In the genomic region with DNA sequence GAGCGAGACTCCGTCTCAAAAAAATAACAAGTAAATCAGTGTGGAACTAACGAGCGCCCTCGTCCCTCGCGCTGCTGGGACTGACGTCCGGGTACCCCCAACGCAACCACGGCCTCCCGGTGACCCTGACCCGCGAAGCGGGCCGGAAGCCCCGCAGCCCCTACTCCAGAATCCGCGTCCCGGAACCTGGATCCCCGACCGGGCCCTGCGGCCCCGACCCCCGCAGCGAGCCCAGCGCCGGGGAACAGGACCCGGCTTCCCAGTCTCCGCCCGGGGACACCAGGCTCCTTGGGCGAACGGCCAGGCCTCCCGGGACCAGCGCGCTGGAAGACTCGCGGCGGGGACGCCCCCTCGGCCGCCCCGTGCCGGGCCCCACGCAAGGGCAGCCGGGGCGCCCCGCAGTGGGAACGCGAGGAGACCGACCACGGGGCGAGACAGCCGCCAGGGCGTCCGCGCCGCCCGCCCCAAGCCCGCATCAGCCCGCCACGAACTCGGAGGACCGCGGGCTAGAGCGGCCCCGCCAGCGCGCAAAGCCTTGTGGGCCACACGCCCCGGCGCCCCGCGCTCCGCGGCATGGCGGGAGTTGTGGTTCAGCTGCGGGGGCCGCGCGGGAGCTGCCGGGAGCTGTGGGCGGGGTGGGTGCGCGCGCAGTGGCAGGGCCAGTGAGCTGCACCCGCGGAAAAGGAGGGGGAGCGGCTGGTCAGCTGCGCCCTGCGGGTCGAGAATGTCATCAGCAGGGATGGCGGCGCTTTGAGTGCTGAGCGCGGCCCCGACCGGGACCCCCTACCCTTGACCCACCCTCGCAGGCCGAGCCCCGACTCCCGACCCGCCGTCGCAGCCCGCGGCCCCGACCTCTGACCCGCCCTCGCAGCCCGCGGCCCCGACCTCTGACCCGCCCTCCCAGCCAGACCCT, we compare ENCODE assay signal across 9 cellular contexts. TPM values are rescaled to one million over a fixed set of nuclear protein-coding genes. Genes with fewer than 3 reads are reported as not detected.
DNase-seq lines count a peak whose midpoint lies in the region; ATAC-seq and TF ChIP-seq lines count a peak whose summit lies in the region.
"Had no signal": no experiment of that assay in that cellular context is flagged by ENCODE, and none has a peak within 500 bp of the region (broad histone marks: within the 10 kb centered on the region; RNA-seq: fewer than 3 reads in every experiment).

No MANE protein-coding gene starts in this region.

- H3K27ac ChIP-seq in dorsolateral prefrontal cortex (peak overlapping the region; percentile 79 to 100 (median 98)), lower lobe of right lung (peak overlapping the region; percentile 97)

- H3K27me3 ChIP-seq in BE2C: peaks cover 11% of the 10 kb centered on the region
- peaks cover 0 to 4% (median 0%) of the 10 kb centered on the region in 45 donors for H3K27me3 ChIP-seq in dorsolateral prefrontal cortex
- H3K27me3 ChIP-seq in lower lobe of right lung (ENCODE audit: low read depth): peaks cover 20% of the 10 kb centered on the region

- H3K4me3 ChIP-seq in BE2C (ENCODE audit: low read depth, low read length) (peak overlapping the region; percentile 86), dorsolateral prefrontal cortex (peak overlapping the region; percentile 45 to 97 (median 88)), lower lobe of right lung (peak overlapping the region; percentile 95)

- TF ChIP-seq CTCF in BE2C (IDR thresholded peaks at IDR 0.05; ENCODE audit: low read depth, low read length) (no peak), dorsolateral prefrontal cortex (IDR thresholded peaks at IDR 0.05 in 54 of 56, conservative IDR thresholded peaks at IDR 0.05 in 2 of 56; ENCODE audit: low read depth in 1 of 56, partially characterized antibody in 56 of 56) (peak in 42 of 56 donors; percentile 6 to 61 (median 36)), lower lobe of right lung (IDR thresholded peaks at IDR 0.05) (no peak)

- ATAC-seq in GM19351 (IDR thresholded peaks at IDR 0.05; ENCODE audit: unreplicated experiment) (peak; percentile 59), HG03565 (IDR thresholded peaks at IDR 0.05; ENCODE audit: unreplicated experiment) (peak; percentile 86), lower lobe of right lung (peak; percentile 98 to 99)

- H3K4me1 ChIP-seq in BE2C: no peaks in the 10 kb centered on the region
- H3K4me1 ChIP-seq in lower lobe of right lung: peaks cover 8% of the 10 kb centered on the region

- DNase-seq in BE2C (peak; percentile 99), NCI-H748 treated with DMSO at 0.1 percent for 48 hours (lab: John Stamatoyannopoulos, UW) (peak; percentile 37), dorsolateral prefrontal cortex (peak; percentile 90 to 97 (median 94)), lower lobe of right lung (peak; percentile 98)
- DNase-seq in activated CD4-positive, alpha-beta T cell treated with anti-CD3 and anti-CD28 coated beads, Interleukin-2, amount 50 U/mL, for 48 hours: peak; percentile 91 to 94
- DNase-seq in stimulated activated CD4-positive, alpha-beta T cell treated with anti-CD3 and anti-CD28 coated beads, Interleukin-4, amount 100 ng/mL, for 48 hours (ENCODE audit: low read depth in 2 of 2): peak; percentile 90 to 91

- intact Hi-C loops in dorsolateral prefrontal cortex (cut with DNase I) (loop anchor here (1.0 to 10.0 kb wide), 4 partner anchors 19 to 196 kb away; a partner anchor contains a TSS), lower lobe of right lung (cut with DNase I) (no loop called here)

- H3K9me3 ChIP-seq in BE2C: peaks cover 5% of the 10 kb centered on the region
- H3K9me3 ChIP-seq in lower lobe of right lung: no peaks in the 10 kb centered on the region

- H3K36me3 ChIP-seq in BE2C (no peaks in the 10 kb centered on the region), lower lobe of right lung (no peaks in the 10 kb centered on the region)

RNA-seq across cellular contexts. Expression of a gene that starts 7.5 kb away (rescaled TPM):
- 2.2 TPM for polyA plus RNA-seq in BE2C (2012; ENCODE audit: insufficient read depth, insufficient read length, low read depth)
- 10 to 100 TPM in 8 of 120 experiments, 1 to 10 TPM in 112; 3.0 to 15.5 (median 6.7) TPM for total RNA-seq in dorsolateral prefrontal cortex
- total RNA-seq in lower lobe of right lung: 0.92 TPM

RNA-seq across cellular contexts. Expression of a gene that starts 18.5 kb away (rescaled TPM):
- polyA plus RNA-seq in BE2C (2012; ENCODE audit: insufficient read depth, insufficient read length, low read depth): 78.4 TPM
- 10 to 100 TPM; 13.7 to 35.3 (median 21.6) TPM for total RNA-seq in dorsolateral prefrontal cortex
- total RNA-seq in lower lobe of right lung: 18.8 TPM

RNA-seq across cellular contexts. Expression of a gene that starts 27.9 kb away (rescaled TPM):
- polyA plus RNA-seq in BE2C (2012; ENCODE audit: insufficient read depth, insufficient read length, low read depth): 1.8 TPM
- total RNA-seq in dorsolateral prefrontal cortex: 100 to 1,000 TPM in 9 of 120 experiments, 10 to 100 TPM in 111; 47.4 to 116 (median 75.5) TPM
- total RNA-seq in lower lobe of right lung: 24.0 TPM
- total RNA-seq: T-helper 1 cell treated with Interleukin-12 subunit alpha and Interleukin-12 subunit beta and Interleukin-4 antibody, amounts not matched to agents 30 ng/mL and 1 ng/mL, for 36 hours had no signal

RNA-seq across cellular contexts. Expression of a gene that starts 42.8 kb away (rescaled TPM):
- polyA plus RNA-seq in BE2C (2012; ENCODE audit: insufficient read depth, insufficient read length, low read depth): 318 TPM
- total RNA-seq in dorsolateral prefrontal cortex (10 to 100 TPM; 53.7 to 98.3 (median 68.0) TPM), lower lobe of right lung (40.0 TPM)

RNA-seq across cellular contexts. Expression of a gene that starts 55.1 kb away (rescaled TPM):
- polyA plus RNA-seq in BE2C (2012; ENCODE audit: insufficient read depth, insufficient read length, low read depth): 4.1 TPM
- total RNA-seq in dorsolateral prefrontal cortex (1 to 10 TPM in 36 of 120 experiments, under 1 TPM in 46, not detected in 38; 0.43 to 5.3 (median 0.94) TPM), lower lobe of right lung (3.6 TPM)

Comparison
In these comparisons a context has a peak if more than half of its experiments do, and no peak if none do; other contexts are left out.
1. Peak in every context shown above with its lines: DNase-seq, ATAC-seq, H3K4me3 ChIP-seq and H3K27ac ChIP-seq.
2. DNase-seq: peak in every context shown above with its lines; median percentile 99 in BE2C; 98 in lower lobe of right lung; 94 in dorsolateral prefrontal cortex; 92 in activated CD4-positive, alpha-beta T cell treated with anti-CD3 and anti-CD28 coated beads, Interleukin-2, amount 50 U/mL, for 48 hours; 90 in stimulated activated CD4-positive, alpha-beta T cell treated with anti-CD3 and anti-CD28 coated beads, Interleukin-4, amount 100 ng/mL, for 48 hours; 37 in NCI-H748 treated with DMSO at 0.1 percent for 48 hours.
3. CTCF ChIP-seq: peak in dorsolateral prefrontal cortex (42 of 56); none in BE2C (single experiment) and lower lobe of right lung (single experiment).